In genomic region chr7:31465285-31465684, GRCh38 we compare ENCODE assay signal across 1 cellular context.
TF ChIP-seq lines count a peak whose summit lies in the region.

No MANE protein-coding gene starts in this region.

TF ChIP-seq in GM23338, 12 proteins besides CTCF, POLR2A, EP300 and RAD21 (continued from another document):
- no peak for TF ChIP-seq ZNF462 (CRISPR knock-in tag; IDR thresholded peaks at IDR 0.05)
- TF ChIP-seq EZH2phosphoT487 (IDR thresholded peaks at IDR 0.05; ENCODE audit: unreplicated experiment), result no peak
TF ChIP-seq in GM23338: peak in this region for 0.
